ENCODE assay signal across 9 cellular contexts in the genomic region with DNA sequence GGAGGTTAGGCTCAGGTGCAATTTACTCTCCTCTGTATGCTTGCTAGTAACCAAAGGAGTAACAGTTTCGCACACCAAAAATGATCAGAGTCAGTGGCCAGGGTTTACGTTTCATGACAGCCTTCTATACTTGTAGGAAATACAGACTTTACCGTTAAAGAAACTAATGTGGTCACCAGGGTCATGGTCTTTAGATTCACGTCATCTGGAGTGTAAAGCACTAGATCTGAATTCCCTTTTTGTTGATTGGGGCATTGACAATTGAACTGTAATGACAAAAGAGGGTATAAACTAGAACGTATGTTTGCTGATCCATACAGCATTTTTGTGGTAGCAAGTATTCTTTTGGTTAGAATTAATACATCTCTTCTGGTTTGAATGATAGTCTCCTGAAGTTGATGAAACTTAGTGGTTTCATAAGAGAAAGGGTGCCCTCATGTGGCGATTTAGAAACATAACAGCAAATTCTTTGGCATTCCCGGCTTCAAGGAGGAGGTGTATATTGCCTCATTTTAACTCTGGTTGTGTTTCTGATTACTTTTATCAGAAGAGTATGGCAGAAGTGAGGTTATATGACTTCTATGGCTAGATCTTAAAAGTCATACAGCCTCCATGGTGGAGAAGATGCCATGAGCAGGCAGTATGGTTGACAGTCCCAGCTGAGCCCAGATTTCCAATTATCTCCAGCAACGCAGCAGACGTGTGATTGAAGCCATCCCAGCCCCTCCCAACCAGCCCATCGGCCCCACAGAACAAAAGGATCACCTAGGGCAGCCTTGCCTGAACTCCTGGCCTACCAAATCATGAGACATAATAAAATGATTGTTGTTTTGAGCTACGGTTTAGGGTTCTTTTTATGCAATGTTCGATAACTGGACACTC. TPM values are rescaled to one million over a fixed set of nuclear protein-coding genes. Genes with fewer than 3 reads are reported as not detected.
A peak's percentile ranks its signal among the peaks of the same experiment; 100 is the strongest.
DNase-seq lines count a peak whose midpoint lies in the region; ATAC-seq and TF ChIP-seq lines count a peak whose summit lies in the region.
"Had no signal": no experiment of that assay in that cellular context is flagged by ENCODE, and none has a peak within 500 bp of the region (broad histone marks: within the 10 kb centered on the region; RNA-seq: fewer than 3 reads in every experiment).

No MANE protein-coding gene starts in this region.

- H3K27me3 Mint-ChIP-seq in natural killer cell treated with Interleukin-12 subunit alpha and Interleukin-12 subunit beta and Interleukin-15 and Interleukin-18, amount 100 ng/mL, for 72 hours, result peaks cover 14 to 29% of the 10 kb centered on the region in 2 donors

- no peak overlapping the region for H3K4me3 Mint-ChIP-seq in natural killer cell treated with Interleukin-12 subunit alpha and Interleukin-12 subunit beta and Interleukin-15 and Interleukin-18, amount 100 ng/mL, for 72 hours

- peak; percentile 61 for TF ChIP-seq CTCF in fibroblast of mammary gland (conservative IDR thresholded peaks at IDR 0.05; ENCODE audit: control insufficient read depth, insufficient read depth, low read depth, low read length)

- H3K9me3 Mint-ChIP-seq in natural killer cell treated with Interleukin-12 subunit alpha and Interleukin-12 subunit beta and Interleukin-15 and Interleukin-18, amount 100 ng/mL, for 72 hours, result no peaks in the 10 kb centered on the region

- DNase-seq in EH (ENCODE audit: low read depth), result peak; percentile 85
- DNase-seq in NCI-H446 (lab: John Stamatoyannopoulos, UW), result peak; percentile 77 to 84
- peak; percentile 16 for DNase-seq in activated CD4-positive, alpha-beta T cell treated with anti-CD3 and anti-CD28 coated beads, Interleukin-2, amount 50 U/mL, for 1 hour
- peak; percentile 91 for DNase-seq in fibroblast of mammary gland (ENCODE audit: low read depth)
- peak; percentile 67 for DNase-seq in natural killer cell treated with Interleukin-12 subunit alpha and Interleukin-12 subunit beta and Interleukin-15 and Interleukin-18, amount 100 ng/mL, for 72 hours (ENCODE audit: low spot score)
- DNase-seq in HuH-7.5 (ENCODE audit: low spot score), result no peak

- no peak overlapping the region for H3K4me3 ChIP-seq in fibroblast of mammary gland (ENCODE audit: control insufficient read depth, low read depth, low read length)

- peak overlapping the region in 1 of 2 donors; percentile 32 for H3K27ac Mint-ChIP-seq in natural killer cell treated with Interleukin-12 subunit alpha and Interleukin-12 subunit beta and Interleukin-15 and Interleukin-18, amount 100 ng/mL, for 72 hours

- peak; percentile 87 for ATAC-seq in GM19463 (IDR thresholded peaks at IDR 0.05; ENCODE audit: unreplicated experiment)
- ATAC-seq in HG03460 (IDR thresholded peaks at IDR 0.05; ENCODE audit: unreplicated experiment), result peak; percentile 78
- ATAC-seq in natural killer cell treated with Interleukin-12 subunit alpha and Interleukin-12 subunit beta and Interleukin-15 and Interleukin-18, amount 100 ng/mL, for 72 hours, result peak; percentile 59 to 76

- H3K36me3 Mint-ChIP-seq in natural killer cell treated with Interleukin-12 subunit alpha and Interleukin-12 subunit beta and Interleukin-15 and Interleukin-18, amount 100 ng/mL, for 72 hours, result no peaks in the 10 kb centered on the region

- no peaks in the 10 kb centered on the region for H3K4me1 Mint-ChIP-seq in natural killer cell treated with Interleukin-12 subunit alpha and Interleukin-12 subunit beta and Interleukin-15 and Interleukin-18, amount 100 ng/mL, for 72 hours (ENCODE audit: low read depth in 2 of 2)

RNA-seq across cellular contexts. Expression of a gene that starts 35.1 kb away (rescaled TPM):
- total RNA-seq in natural killer cell treated with Interleukin-12 subunit alpha and Interleukin-12 subunit beta and Interleukin-15 and Interleukin-18, amount 100 ng/mL, for 72 hours, result not detected
- total RNA-seq: skeletal muscle tissue had no signal

RNA-seq across cellular contexts. Expression of a gene that starts 42.8 kb away (rescaled TPM):
- 10 to 100 TPM; 64.6 to 81.3 TPM for total RNA-seq in natural killer cell treated with Interleukin-12 subunit alpha and Interleukin-12 subunit beta and Interleukin-15 and Interleukin-18, amount 100 ng/mL, for 72 hours
